Comparison of ENCODE assay signal across 8 cellular contexts in the genomic region with DNA sequence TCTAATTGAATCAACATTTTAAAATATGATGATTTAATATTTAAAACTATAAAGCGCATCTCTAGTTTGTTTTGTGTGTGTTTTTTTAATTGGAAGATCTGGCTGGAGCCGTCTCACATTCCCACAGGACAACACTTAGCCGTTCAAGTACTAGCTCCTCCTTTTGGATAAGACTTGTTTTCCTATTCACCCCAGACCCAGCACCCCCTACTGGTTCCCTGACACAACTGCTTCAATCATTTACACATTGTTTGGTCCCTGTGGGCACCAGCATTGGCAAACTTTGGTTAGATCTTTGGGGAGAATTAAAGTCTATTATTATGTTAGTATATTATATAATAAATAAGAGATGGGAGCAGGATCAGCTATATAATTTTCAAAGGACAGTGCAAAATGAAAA. TPM values are rescaled to one million over a fixed set of nuclear protein-coding genes. Genes with fewer than 3 reads are reported as not detected.
DNase-seq lines count a peak whose midpoint lies in the region; ATAC-seq and TF ChIP-seq lines count a peak whose summit lies in the region.

No MANE protein-coding gene starts in this region.

- ATAC-seq in GM18868 (IDR thresholded peaks at IDR 0.05; ENCODE audit: unreplicated experiment) (peak; percentile 66), GM18517 (IDR thresholded peaks at IDR 0.05; ENCODE audit: unreplicated experiment) (no peak), HG03175 (IDR thresholded peaks at IDR 0.05; ENCODE audit: unreplicated experiment) (no peak), sciatic nerve (no peak)

- no peaks in the 10 kb centered on the region for H3K9me3 ChIP-seq in A673 (ENCODE audit: low read depth, low read length, poor library complexity, severe bottlenecking)

- no peak overlapping the region for H3K27ac ChIP-seq in A673 (ENCODE audit: low read depth, low read length, poor library complexity, severe bottlenecking)

- H3K9me3 Mint-ChIP-seq in endothelial cell (ENCODE audit: unreplicated experiment) = no peaks in the 10 kb centered on the region

- peak; percentile 50 for DNase-seq in A673 (ENCODE audit: low spot score)
- DNase-seq in endothelial cell (ENCODE audit: low spot score) = peak; percentile 20
- no peak for DNase-seq in sciatic nerve (ENCODE audit: low spot score)
- no peak for DNase-seq in stimulated activated CD4-positive, alpha-beta T cell treated with anti-CD3 and anti-CD28 coated beads, Interleukin-2, amount 100 ng/mL, for 24 hours

- intact Hi-C loops in A673 (cut with micrococcal nuclease; ENCODE audit: unreplicated experiment) (no loop called here), sciatic nerve (cut with DNase I) (no loop called here)

- peaks cover 8% of the 10 kb centered on the region for H3K4me1 Mint-ChIP-seq in endothelial cell (ENCODE audit: unreplicated experiment)

- no peak overlapping the region for H3K27ac Mint-ChIP-seq in endothelial cell (ENCODE audit: unreplicated experiment)

- CTCF ChIA-PET in A673 (lab: Charles Lee) = no interaction called here

- no peak overlapping the region for H3K4me3 ChIP-seq in A673 (ENCODE audit: low read depth, low read length, poor library complexity, severe bottlenecking)

- no peaks in the 10 kb centered on the region for H3K4me1 ChIP-seq in A673 (ENCODE audit: insufficient read depth, low read length, poor library complexity, severe bottlenecking)

- TF ChIP-seq CTCF in A673 (conservative IDR thresholded peaks at IDR 0.05; ENCODE audit: low read depth, low read length) = peak; percentile 57
- TF ChIP-seq CTCF in LNCAP (IDR thresholded peaks at IDR 0.05) = peak; percentile 38; the same call in 1 of the 2 replicates
- TF ChIP-seq CTCF in endothelial cell (IDR thresholded peaks at IDR 0.05; ENCODE audit: unreplicated experiment) = peak; percentile 49

- peaks cover under 1% of the 10 kb centered on the region for H3K27me3 ChIP-seq in A673 (replicated peaks; ENCODE audit: insufficient read depth, low read depth, low read length, poor library complexity)

- H3K36me3 ChIP-seq in A673 (ENCODE audit: insufficient read depth, low read length, poor library complexity, severe bottlenecking) = no peaks in the 10 kb centered on the region

- H3K36me3 Mint-ChIP-seq in endothelial cell (ENCODE audit: low read depth, unreplicated experiment) = no peaks in the 10 kb centered on the region

- no peaks in the 10 kb centered on the region for H3K27me3 Mint-ChIP-seq in endothelial cell (ENCODE audit: unreplicated experiment)

- no TSS peak for BruUV-seq in A673 (replicated peaks; lab: Mats Ljungman, UMichigan)

- POLR2A ChIA-PET in A673 (lab: Charles Lee; ENCODE audit: low non-redundant PET) = no interaction called here

- no peak overlapping the region for H3K4me3 Mint-ChIP-seq in endothelial cell (ENCODE audit: unreplicated experiment)

RNA-seq across cellular contexts. Expression of a gene that starts 34.5 kb away (rescaled TPM):
- total RNA-seq in A673 (2021) = 29.7 and 33.9 TPM in 2 replicates
- 14.8 TPM for total RNA-seq in endothelial cell (ENCODE audit: unreplicated experiment)
- total RNA-seq in sciatic nerve = 17.5 TPM

RNA-seq across cellular contexts. Expression of a gene that starts 34.6 kb away (rescaled TPM):
- total RNA-seq in A673 (2021) (45.6 and 46.3 TPM in 2 replicates), endothelial cell (ENCODE audit: unreplicated experiment) (31.7 TPM), sciatic nerve (27.6 TPM)

Comparison
In these comparisons a context has a peak if more than half of its experiments do, and no peak if none do; other contexts are left out.
1. DNase-seq: peak in A673 (single experiment) and endothelial cell (single experiment); none in sciatic nerve (single experiment) and stimulated activated CD4-positive, alpha-beta T cell treated with anti-CD3 and anti-CD28 coated beads, Interleukin-2, amount 100 ng/mL, for 24 hours (0 of 2).
2. Peak in every context shown above with its lines, with median percentiles within 50 percentile points of each other: CTCF ChIP-seq.